Comparison of ENCODE assay signal across 8 cellular contexts in genomic region chr9:129822825-129823162, GRCh38. TPM values are rescaled to one million over a fixed set of nuclear protein-coding genes. Genes with fewer than 3 reads are reported as not detected.
A peak's percentile ranks its signal among the peaks of the same experiment; 100 is the strongest.
DNase-seq lines count a peak whose midpoint lies in the region; ATAC-seq and TF ChIP-seq lines count a peak whose summit lies in the region.

No MANE protein-coding gene starts in this region.

- DNase-seq in AG10803 (ENCODE audit: low read depth) (peak; percentile 30), MG63 (no peak), cardiac fibroblast (ENCODE audit: low read depth in 2 of 2) (peak; percentile 22), G401 (ENCODE audit: low spot score) (no peak)

- no peaks in the 10 kb centered on the region for H3K27me3 ChIP-seq in MG63
- H3K27me3 ChIP-seq in mucosa of stomach (ENCODE audit: control insufficient read depth, insufficient read depth, low read length) = no peaks in the 10 kb centered on the region

- H3K9ac ChIP-seq in mucosa of stomach (ENCODE audit: low read length) = peak overlapping the region; percentile 63

- H3K4me3 ChIP-seq in AG10803 (ENCODE audit: low read length) (peak overlapping the region; percentile 81), MG63 (peak overlapping the region; percentile 55), cardiac fibroblast (replicated peaks in 1 of 2; ENCODE audit: low read depth in 2 of 2, low read length in 2 of 2) (peak overlapping the region; percentile 68 to 91), mucosa of stomach (ENCODE audit: low read length) (peak overlapping the region; percentile 40)

- H3K4me1 ChIP-seq in mucosa of stomach (ENCODE audit: control insufficient read depth, insufficient read depth, low read length) = peaks cover 5% of the 10 kb centered on the region

- ATAC-seq in HG03565 (IDR thresholded peaks at IDR 0.05; ENCODE audit: unreplicated experiment) (no peak), HG02763 (IDR thresholded peaks at IDR 0.05; ENCODE audit: unreplicated experiment) (no peak), GM18498 (IDR thresholded peaks at IDR 0.05; ENCODE audit: unreplicated experiment) (no peak)

- H3K36me3 ChIP-seq in MG63 (peaks cover 37% of the 10 kb centered on the region), mucosa of stomach (ENCODE audit: control insufficient read depth, insufficient read depth, low read length) (peaks cover 7% of the 10 kb centered on the region)

- in situ Hi-C loops in G401 (cut with HindIII; ENCODE audit: low sequenced_read_pairs) = no loop called here

- no peaks in the 10 kb centered on the region for H3K9me3 ChIP-seq in MG63
- H3K9me3 ChIP-seq in mucosa of stomach (ENCODE audit: control insufficient read depth, low read length) = no peaks in the 10 kb centered on the region

- no peak for TF ChIP-seq CTCF in AG10803 (conservative IDR thresholded peaks at IDR 0.05; ENCODE audit: low read length)
- no peak for TF ChIP-seq CTCF in cardiac fibroblast (IDR thresholded peaks at IDR 0.05; ENCODE audit: low read depth, low read length)

RNA-seq across cellular contexts. Expression of gene TOR1A, which starts 1.1 kb away (rescaled TPM):
- total RNA-seq in MG63 (2014; rRNA removed; shearing (Covaris generic); ENCODE audit: low replicate concordance) = 30.1 and 32.1 TPM in 2 replicates
- total RNA-seq in G401 (2014; rRNA removed; shearing (Covaris generic)) = 30.8 and 43.1 TPM in 2 replicates

RNA-seq across cellular contexts. Expression of gene C9orf78, which starts 12.3 kb away (rescaled TPM):
- 48.7 and 116 TPM in 2 replicates for total RNA-seq in MG63 (2014; rRNA removed; shearing (Covaris generic); ENCODE audit: low replicate concordance)
- 23.4 and 49.4 TPM in 2 replicates for total RNA-seq in G401 (2014; rRNA removed; shearing (Covaris generic))

RNA-seq across cellular contexts. Expression of gene USP20, which starts 12.5 kb away (rescaled TPM):
- total RNA-seq in MG63 (2014; rRNA removed; shearing (Covaris generic); ENCODE audit: low replicate concordance) = 6.2 and 10.2 TPM in 2 replicates
- total RNA-seq in G401 (2014; rRNA removed; shearing (Covaris generic)) = 27.7 and 34.3 TPM in 2 replicates

RNA-seq across cellular contexts. Expression of gene TOR1B, which starts 19.8 kb away (rescaled TPM):
- total RNA-seq in MG63 (2014; rRNA removed; shearing (Covaris generic); ENCODE audit: low replicate concordance) = 31.8 and 43.6 TPM in 2 replicates
- 16.5 and 16.7 TPM in 2 replicates for total RNA-seq in G401 (2014; rRNA removed; shearing (Covaris generic))

Comparison
In these comparisons a context has a peak if more than half of its experiments do, and no peak if none do; other contexts are left out.
1. DNase-seq: peak in AG10803 (single experiment) and cardiac fibroblast (2 of 2); none in MG63 (single experiment) and G401 (single experiment).
2. Peak in every context shown above with its lines, with median percentiles within 50 percentile points of each other: H3K4me3 ChIP-seq.